25 cellular contexts compared by ENCODE assay signal in genomic region chr7:16298221-16298620, GRCh38.
DNase-seq lines count a peak whose midpoint lies in the region; ATAC-seq, FAIRE-seq and TF ChIP-seq lines count a peak whose summit lies in the region.
"Had no signal": no experiment of that assay in that cellular context is flagged by ENCODE, and none has a peak within 500 bp of the region (broad histone marks: within the 10 kb centered on the region; RNA-seq: fewer than 3 reads in every experiment).

No MANE protein-coding gene starts in this region.

- TF ChIP-seq CTCF in lower lobe of right lung (IDR thresholded peaks at IDR 0.05), result no peak

- no peak for TF ChIP-seq POLR2A in H54 (IDR thresholded peaks at IDR 0.05; ENCODE audit: low read depth, low read length)

- no peak overlapping the region for H3K27ac ChIP-seq in SK-N-MC
- no peak overlapping the region for H3K27ac ChIP-seq in lower lobe of right lung
- H3K27ac ChIP-seq: 22Rv1; A549; BLaER1 treated with 17β-estradiol and CSF1 and Interleukin-3, amounts not matched to agents 10 nM and 100 nM had no signal

- H3K27me3 ChIP-seq in lower lobe of right lung (ENCODE audit: low read depth), result no peaks in the 10 kb centered on the region
- H3K27me3 ChIP-seq: BLaER1 treated with 17β-estradiol and CSF1 and Interleukin-3, amounts not matched to agents 10 nM and 100 nM had no signal

- H3K36me3 ChIP-seq in SK-N-MC (ENCODE audit: insufficient read depth, low read length) (no peaks in the 10 kb centered on the region), lower lobe of right lung (no peaks in the 10 kb centered on the region)
- H3K36me3 ChIP-seq: BLaER1 treated with 17β-estradiol and CSF1 and Interleukin-3, amounts not matched to agents 10 nM and 100 nM had no signal

- FAIRE-seq in H54 (lab: Jason Lieb, UNC), result no peak
- FAIRE-seq: A549, GM12878, GM12892, GM18507 had no signal

- H3K4me1 ChIP-seq in lower lobe of right lung, result no peaks in the 10 kb centered on the region
- H3K4me1 ChIP-seq: BLaER1 treated with 17β-estradiol and CSF1 and Interleukin-3, amounts not matched to agents 10 nM and 100 nM had no signal

- no peak overlapping the region for H3K4me3 ChIP-seq in SK-N-MC
- no peak overlapping the region for H3K4me3 ChIP-seq in lower lobe of right lung
- H3K4me3 ChIP-seq: A549; BLaER1 treated with 17β-estradiol and CSF1 and Interleukin-3, amounts not matched to agents 10 nM and 100 nM; GM12878 had no signal

- ATAC-seq in Right ventricle myocardium inferior (no peak), GM21367 (IDR thresholded peaks at IDR 0.05; ENCODE audit: unreplicated experiment) (no peak), lower lobe of right lung (no peak)
- ATAC-seq: A549; CD8-positive, alpha-beta T cell; GM12878 had no signal

- intact Hi-C loops in Right ventricle myocardium inferior (cut with DNase I), result no loop called here
- intact Hi-C loops in lower lobe of right lung (cut with DNase I), result no loop called here

- H3K9ac ChIP-seq in SK-N-MC (ENCODE audit: insufficient read length), result no peak overlapping the region
- H3K9ac ChIP-seq: BLaER1 treated with 17β-estradiol and CSF1 and Interleukin-3, amounts not matched to agents 10 nM and 100 nM had no signal

- H3K9me3 ChIP-seq in SK-N-MC (ENCODE audit: low read depth, low read length) (no peaks in the 10 kb centered on the region), lower lobe of right lung (no peaks in the 10 kb centered on the region)
- H3K9me3 ChIP-seq: A549; BLaER1 treated with 17β-estradiol and CSF1 and Interleukin-3, amounts not matched to agents 10 nM and 100 nM had no signal

- peak; percentile 77 for DNase-seq in COLO829 (ENCODE audit: low spot score)
- DNase-seq in RPMI7951 (ENCODE audit: low read depth), result peak; percentile 25
- DNase-seq in SK-N-MC (ENCODE audit: low read depth, low spot score), result peak; percentile 44
- DNase-seq in epidermal melanocyte (ENCODE audit: insufficient read length, low spot score), result peak; percentile 62
- DNase-seq in H54 (ENCODE audit: insufficient read length, low spot score), result no peak
- DNase-seq in Right ventricle myocardium inferior (ENCODE audit: missing footprints), result no peak
- no peak for DNase-seq in lower lobe of right lung
- DNase-seq: AML-193; CD4-positive, alpha-beta T cell; CD8-positive, alpha-beta T cell; COR-L47; DMS 273 treated with DMSO at 0.1 percent for 48 hours; DMS153; DMS53; DMS79; DND-41; EL; GDM1 had no signal

Comparison
In these comparisons a context has a peak if more than half of its experiments do, and no peak if none do; other contexts are left out.
1. DNase-seq: peak in COLO829 (single experiment), RPMI7951 (single experiment), SK-N-MC (single experiment) and epidermal melanocyte (single experiment); none in H54 (single experiment), Right ventricle myocardium inferior (single experiment) and lower lobe of right lung (single experiment).